In the genomic region with DNA sequence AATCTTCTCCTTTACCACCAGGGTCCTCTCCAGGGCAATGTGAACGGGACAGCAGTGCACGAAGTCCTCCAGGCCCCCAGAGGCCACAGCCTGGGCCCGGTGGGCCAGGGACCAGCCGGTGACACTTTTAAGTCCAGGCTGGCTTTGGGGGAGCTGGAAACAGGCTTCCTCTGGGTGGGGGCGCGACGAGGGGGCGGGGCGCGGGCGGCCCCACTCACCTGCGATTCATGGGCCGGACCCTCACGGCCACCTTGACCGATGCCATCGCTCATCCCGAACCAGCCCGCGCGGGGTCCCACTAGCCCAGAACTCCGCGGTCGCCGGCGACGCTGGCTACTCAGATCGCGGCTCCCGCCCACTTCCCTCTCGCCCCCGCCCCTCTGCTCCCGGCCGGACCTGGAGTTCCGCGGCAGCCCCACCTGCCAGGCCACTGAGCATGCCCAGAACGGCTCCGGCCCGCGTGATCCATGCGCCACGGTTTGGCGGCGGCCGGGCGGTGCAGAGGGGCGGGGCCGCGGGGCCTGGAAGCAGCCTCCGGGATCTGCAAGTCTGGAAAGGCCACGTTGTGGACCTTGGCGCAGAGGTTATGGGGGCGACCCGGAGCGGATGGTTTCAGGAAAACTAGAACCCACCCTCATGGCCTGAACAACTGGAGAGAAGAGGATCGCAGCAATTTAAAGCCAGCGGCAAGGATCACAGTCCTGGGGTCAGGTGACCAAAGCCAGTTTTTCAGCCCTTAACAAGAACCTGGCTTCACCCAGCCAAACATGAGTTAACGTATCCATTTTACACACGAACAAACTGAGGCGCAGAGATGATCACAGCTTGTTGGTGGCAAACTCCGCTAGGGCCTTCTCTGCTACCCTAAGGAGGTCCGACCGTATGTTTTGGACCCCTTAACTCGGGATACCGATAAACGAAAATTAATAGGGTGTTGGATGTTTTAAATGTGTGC, we compare ENCODE assay signal across 1 cellular context.
TF ChIP-seq lines count a peak whose summit lies in the region.

A gene with protein sequence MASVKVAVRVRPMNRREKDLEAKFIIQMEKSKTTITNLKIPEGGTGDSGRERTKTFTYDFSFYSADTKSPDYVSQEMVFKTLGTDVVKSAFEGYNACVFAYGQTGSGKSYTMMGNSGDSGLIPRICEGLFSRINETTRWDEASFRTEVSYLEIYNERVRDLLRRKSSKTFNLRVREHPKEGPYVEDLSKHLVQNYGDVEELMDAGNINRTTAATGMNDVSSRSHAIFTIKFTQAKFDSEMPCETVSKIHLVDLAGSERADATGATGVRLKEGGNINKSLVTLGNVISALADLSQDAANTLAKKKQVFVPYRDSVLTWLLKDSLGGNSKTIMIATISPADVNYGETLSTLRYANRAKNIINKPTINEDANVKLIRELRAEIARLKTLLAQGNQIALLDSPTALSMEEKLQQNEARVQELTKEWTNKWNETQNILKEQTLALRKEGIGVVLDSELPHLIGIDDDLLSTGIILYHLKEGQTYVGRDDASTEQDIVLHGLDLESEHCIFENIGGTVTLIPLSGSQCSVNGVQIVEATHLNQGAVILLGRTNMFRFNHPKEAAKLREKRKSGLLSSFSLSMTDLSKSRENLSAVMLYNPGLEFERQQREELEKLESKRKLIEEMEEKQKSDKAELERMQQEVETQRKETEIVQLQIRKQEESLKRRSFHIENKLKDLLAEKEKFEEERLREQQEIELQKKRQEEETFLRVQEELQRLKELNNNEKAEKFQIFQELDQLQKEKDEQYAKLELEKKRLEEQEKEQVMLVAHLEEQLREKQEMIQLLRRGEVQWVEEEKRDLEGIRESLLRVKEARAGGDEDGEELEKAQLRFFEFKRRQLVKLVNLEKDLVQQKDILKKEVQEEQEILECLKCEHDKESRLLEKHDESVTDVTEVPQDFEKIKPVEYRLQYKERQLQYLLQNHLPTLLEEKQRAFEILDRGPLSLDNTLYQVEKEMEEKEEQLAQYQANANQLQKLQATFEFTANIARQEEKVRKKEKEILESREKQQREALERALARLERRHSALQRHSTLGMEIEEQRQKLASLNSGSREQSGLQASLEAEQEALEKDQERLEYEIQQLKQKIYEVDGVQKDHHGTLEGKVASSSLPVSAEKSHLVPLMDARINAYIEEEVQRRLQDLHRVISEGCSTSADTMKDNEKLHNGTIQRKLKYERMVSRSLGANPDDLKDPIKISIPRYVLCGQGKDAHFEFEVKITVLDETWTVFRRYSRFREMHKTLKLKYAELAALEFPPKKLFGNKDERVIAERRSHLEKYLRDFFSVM (N-terminal part only) (minus strand): TSS at position 438 of the 955 bp plus-strand sequence. CDS start 173 bp downstream, at position 265.

TF ChIP-seq in HepG2, 621 proteins besides CTCF, POLR2A, EP300 and RAD21 (continued from another document and continues in another):
- TF ChIP-seq, protein P1, sequence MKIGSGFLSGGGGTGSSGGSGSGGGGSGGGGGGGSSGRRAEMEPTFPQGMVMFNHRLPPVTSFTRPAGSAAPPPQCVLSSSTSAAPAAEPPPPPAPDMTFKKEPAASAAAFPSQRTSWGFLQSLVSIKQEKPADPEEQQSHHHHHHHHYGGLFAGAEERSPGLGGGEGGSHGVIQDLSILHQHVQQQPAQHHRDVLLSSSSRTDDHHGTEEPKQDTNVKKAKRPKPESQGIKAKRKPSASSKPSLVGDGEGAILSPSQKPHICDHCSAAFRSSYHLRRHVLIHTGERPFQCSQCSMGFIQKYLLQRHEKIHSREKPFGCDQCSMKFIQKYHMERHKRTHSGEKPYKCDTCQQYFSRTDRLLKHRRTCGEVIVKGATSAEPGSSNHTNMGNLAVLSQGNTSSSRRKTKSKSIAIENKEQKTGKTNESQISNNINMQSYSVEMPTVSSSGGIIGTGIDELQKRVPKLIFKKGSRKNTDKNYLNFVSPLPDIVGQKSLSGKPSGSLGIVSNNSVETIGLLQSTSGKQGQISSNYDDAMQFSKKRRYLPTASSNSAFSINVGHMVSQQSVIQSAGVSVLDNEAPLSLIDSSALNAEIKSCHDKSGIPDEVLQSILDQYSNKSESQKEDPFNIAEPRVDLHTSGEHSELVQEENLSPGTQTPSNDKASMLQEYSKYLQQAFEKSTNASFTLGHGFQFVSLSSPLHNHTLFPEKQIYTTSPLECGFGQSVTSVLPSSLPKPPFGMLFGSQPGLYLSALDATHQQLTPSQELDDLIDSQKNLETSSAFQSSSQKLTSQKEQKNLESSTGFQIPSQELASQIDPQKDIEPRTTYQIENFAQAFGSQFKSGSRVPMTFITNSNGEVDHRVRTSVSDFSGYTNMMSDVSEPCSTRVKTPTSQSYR (CRISPR knock-in tag; IDR thresholded peaks at IDR 0.05; ENCODE audit: borderline replicate concordance), result peak; percentile 51; the same call in 1 of the 2 replicates
- TF ChIP-seq ZNF589 (CRISPR knock-in tag; conservative IDR thresholded peaks at IDR 0.05) (no peak), SP1 (IDR thresholded peaks at IDR 0.05) (no peak), SP1 (CRISPR knock-in tag; IDR thresholded peaks at IDR 0.05) (peak; percentile 97), POGZ (CRISPR knock-in tag; IDR thresholded peaks at IDR 0.05) (peak; percentile 100), SIX4 (CRISPR knock-in tag; IDR thresholded peaks at IDR 0.05) (peak; percentile 69), MIER2 (CRISPR knock-in tag; IDR thresholded peaks at IDR 0.05) (peak; percentile 57), TBP (CRISPR knock-in tag; IDR thresholded peaks at IDR 0.05) (no peak), SALL1 (CRISPR knock-in tag; IDR thresholded peaks at IDR 0.05) (peak; percentile 96), POLR2AphosphoS5 (IDR thresholded peaks at IDR 0.05; ENCODE audit: low read depth, low read length) (peak; percentile 95), ZFP36L2 (CRISPR knock-in tag; IDR thresholded peaks at IDR 0.05) (no peak), ZNF232 (CRISPR knock-in tag; IDR thresholded peaks at IDR 0.05; ENCODE audit: borderline replicate concordance) (peak; percentile 30; the same call in 1 of the 2 replicates), NONO (IDR thresholded peaks at IDR 0.05) (no peak), NONO (CRISPR knock-in tag; conservative IDR thresholded peaks at IDR 0.05) (peak; percentile 97), ZNF883 (CRISPR knock-in tag; IDR thresholded peaks at IDR 0.05; ENCODE audit: not compliant biosample characterization) (peak; percentile 96), ZNF614 (CRISPR knock-in tag; IDR thresholded peaks at IDR 0.05; ENCODE audit: borderline replicate concordance) (peak; percentile 98), CHCHD3 (CRISPR knock-in tag; IDR thresholded peaks at IDR 0.05) (peak; percentile 80; the same call in 1 of the 2 replicates), BRCA1 (CRISPR knock-in tag; IDR thresholded peaks at IDR 0.05) (peak; percentile 96; the same call in 1 of the 2 replicates), ZNF101 (CRISPR knock-in tag; IDR thresholded peaks at IDR 0.05; ENCODE audit: borderline replicate concordance, low read depth) (no peak; the same call in 1 of the 2 replicates), ATF7 (IDR thresholded peaks at IDR 0.05) (no peak), ATF7 (CRISPR knock-in tag; IDR thresholded peaks at IDR 0.05) (0 out of 2 replicates have a peak, but pooled peaks have one; percentile 39), TP53 (CRISPR knock-in tag; conservative IDR thresholded peaks at IDR 0.05) (peak; percentile 85), ZNF225 (CRISPR knock-in tag; IDR thresholded peaks at IDR 0.05) (0 out of 2 replicates have a peak, but pooled peaks have one; percentile 84), AGO1 (IDR thresholded peaks at IDR 0.05; ENCODE audit: low read depth, low read length, poor library complexity, severe bottlenecking) (peak; percentile 89), TBX3 (IDR thresholded peaks at IDR 0.05; ENCODE audit: borderline replicate concordance) (0 out of 2 replicates have a peak, but pooled peaks have one; percentile 32), ZNF17 (CRISPR knock-in tag; IDR thresholded peaks at IDR 0.05) (no peak), ZMYM2 (CRISPR knock-in tag; IDR thresholded peaks at IDR 0.05) (peak; percentile 94), CHD2 (IDR thresholded peaks at IDR 0.05; ENCODE audit: low read depth, low read length) (peak; percentile 61; the same call in 1 of the 2 replicates), ZNF570 (CRISPR knock-in tag; IDR thresholded peaks at IDR 0.05; ENCODE audit: borderline replicate concordance) (peak; percentile 72; the same call in 1 of the 2 replicates), PPARG (CRISPR knock-in tag; conservative IDR thresholded peaks at IDR 0.05) (peak; percentile 70), TRIM24 (CRISPR knock-in tag; IDR thresholded peaks at IDR 0.05) (no peak), ZNF496 (CRISPR knock-in tag; IDR thresholded peaks at IDR 0.05; ENCODE audit: insufficient replicate concordance) (no peak), SNAI1 (CRISPR knock-in tag; IDR thresholded peaks at IDR 0.05; ENCODE audit: borderline replicate concordance) (peak; percentile 98), FLYWCH1 (CRISPR knock-in tag; IDR thresholded peaks at IDR 0.05) (no peak), RXRB (CRISPR knock-in tag; IDR thresholded peaks at IDR 0.05; ENCODE audit: borderline replicate concordance) (peak; percentile 89), ZBTB42 (CRISPR knock-in tag; IDR thresholded peaks at IDR 0.05) (no peak)
- TF ChIP-seq, protein P2, sequence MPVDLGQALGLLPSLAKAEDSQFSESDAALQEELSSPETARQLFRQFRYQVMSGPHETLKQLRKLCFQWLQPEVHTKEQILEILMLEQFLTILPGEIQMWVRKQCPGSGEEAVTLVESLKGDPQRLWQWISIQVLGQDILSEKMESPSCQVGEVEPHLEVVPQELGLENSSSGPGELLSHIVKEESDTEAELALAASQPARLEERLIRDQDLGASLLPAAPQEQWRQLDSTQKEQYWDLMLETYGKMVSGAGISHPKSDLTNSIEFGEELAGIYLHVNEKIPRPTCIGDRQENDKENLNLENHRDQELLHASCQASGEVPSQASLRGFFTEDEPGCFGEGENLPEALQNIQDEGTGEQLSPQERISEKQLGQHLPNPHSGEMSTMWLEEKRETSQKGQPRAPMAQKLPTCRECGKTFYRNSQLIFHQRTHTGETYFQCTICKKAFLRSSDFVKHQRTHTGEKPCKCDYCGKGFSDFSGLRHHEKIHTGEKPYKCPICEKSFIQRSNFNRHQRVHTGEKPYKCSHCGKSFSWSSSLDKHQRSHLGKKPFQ (CRISPR knock-in tag; IDR thresholded peaks at IDR 0.05; ENCODE audit: insufficient replicate concordance), result no peak
- TF ChIP-seq, protein P3, sequence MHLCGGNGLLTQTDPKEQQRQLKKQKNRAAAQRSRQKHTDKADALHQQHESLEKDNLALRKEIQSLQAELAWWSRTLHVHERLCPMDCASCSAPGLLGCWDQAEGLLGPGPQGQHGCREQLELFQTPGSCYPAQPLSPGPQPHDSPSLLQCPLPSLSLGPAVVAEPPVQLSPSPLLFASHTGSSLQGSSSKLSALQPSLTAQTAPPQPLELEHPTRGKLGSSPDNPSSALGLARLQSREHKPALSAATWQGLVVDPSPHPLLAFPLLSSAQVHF (CRISPR knock-in tag; IDR thresholded peaks at IDR 0.05), result no peak
- TF ChIP-seq, protein P4, sequence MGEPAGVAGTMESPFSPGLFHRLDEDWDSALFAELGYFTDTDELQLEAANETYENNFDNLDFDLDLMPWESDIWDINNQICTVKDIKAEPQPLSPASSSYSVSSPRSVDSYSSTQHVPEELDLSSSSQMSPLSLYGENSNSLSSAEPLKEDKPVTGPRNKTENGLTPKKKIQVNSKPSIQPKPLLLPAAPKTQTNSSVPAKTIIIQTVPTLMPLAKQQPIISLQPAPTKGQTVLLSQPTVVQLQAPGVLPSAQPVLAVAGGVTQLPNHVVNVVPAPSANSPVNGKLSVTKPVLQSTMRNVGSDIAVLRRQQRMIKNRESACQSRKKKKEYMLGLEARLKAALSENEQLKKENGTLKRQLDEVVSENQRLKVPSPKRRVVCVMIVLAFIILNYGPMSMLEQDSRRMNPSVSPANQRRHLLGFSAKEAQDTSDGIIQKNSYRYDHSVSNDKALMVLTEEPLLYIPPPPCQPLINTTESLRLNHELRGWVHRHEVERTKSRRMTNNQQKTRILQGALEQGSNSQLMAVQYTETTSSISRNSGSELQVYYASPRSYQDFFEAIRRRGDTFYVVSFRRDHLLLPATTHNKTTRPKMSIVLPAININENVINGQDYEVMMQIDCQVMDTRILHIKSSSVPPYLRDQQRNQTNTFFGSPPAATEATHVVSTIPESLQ (CRISPR knock-in tag; conservative IDR thresholded peaks at IDR 0.05), result 0 out of 2 replicates have a peak, but pooled peaks have one; percentile 54
- TF ChIP-seq, protein P5, sequence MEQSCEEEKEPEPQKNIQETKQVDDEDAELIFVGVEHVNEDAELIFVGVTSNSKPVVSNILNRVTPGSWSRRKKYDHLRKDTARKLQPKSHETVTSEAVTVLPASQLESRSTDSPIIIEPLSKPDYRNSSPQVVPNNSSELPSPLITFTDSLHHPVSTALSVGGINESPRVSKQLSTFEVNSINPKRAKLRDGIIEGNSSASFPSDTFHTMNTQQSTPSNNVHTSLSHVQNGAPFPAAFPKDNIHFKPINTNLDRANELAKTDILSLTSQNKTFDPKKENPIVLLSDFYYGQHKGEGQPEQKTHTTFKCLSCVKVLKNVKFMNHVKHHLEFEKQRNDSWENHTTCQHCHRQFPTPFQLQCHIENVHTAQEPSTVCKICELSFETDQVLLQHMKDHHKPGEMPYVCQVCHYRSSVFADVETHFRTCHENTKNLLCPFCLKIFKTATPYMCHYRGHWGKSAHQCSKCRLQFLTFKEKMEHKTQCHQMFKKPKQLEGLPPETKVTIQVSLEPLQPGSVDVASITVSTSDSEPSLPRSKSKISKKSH (CRISPR knock-in tag; IDR thresholded peaks at IDR 0.05; ENCODE audit: borderline replicate concordance), result peak; percentile 94
- TF ChIP-seq, protein P6, sequence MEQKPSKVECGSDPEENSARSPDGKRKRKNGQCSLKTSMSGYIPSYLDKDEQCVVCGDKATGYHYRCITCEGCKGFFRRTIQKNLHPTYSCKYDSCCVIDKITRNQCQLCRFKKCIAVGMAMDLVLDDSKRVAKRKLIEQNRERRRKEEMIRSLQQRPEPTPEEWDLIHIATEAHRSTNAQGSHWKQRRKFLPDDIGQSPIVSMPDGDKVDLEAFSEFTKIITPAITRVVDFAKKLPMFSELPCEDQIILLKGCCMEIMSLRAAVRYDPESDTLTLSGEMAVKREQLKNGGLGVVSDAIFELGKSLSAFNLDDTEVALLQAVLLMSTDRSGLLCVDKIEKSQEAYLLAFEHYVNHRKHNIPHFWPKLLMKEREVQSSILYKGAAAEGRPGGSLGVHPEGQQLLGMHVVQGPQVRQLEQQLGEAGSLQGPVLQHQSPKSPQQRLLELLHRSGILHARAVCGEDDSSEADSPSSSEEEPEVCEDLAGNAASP (CRISPR knock-in tag; IDR thresholded peaks at IDR 0.05; ENCODE audit: borderline replicate concordance), result peak; percentile 82
- TF ChIP-seq, protein P7, sequence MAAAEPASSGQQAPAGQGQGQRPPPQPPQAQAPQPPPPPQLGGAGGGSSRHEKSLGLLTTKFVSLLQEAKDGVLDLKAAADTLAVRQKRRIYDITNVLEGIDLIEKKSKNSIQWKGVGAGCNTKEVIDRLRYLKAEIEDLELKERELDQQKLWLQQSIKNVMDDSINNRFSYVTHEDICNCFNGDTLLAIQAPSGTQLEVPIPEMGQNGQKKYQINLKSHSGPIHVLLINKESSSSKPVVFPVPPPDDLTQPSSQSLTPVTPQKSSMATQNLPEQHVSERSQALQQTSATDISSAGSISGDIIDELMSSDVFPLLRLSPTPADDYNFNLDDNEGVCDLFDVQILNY (CRISPR knock-in tag; conservative IDR thresholded peaks at IDR 0.05), result peak; percentile 86
- TF ChIP-seq, protein P8, sequence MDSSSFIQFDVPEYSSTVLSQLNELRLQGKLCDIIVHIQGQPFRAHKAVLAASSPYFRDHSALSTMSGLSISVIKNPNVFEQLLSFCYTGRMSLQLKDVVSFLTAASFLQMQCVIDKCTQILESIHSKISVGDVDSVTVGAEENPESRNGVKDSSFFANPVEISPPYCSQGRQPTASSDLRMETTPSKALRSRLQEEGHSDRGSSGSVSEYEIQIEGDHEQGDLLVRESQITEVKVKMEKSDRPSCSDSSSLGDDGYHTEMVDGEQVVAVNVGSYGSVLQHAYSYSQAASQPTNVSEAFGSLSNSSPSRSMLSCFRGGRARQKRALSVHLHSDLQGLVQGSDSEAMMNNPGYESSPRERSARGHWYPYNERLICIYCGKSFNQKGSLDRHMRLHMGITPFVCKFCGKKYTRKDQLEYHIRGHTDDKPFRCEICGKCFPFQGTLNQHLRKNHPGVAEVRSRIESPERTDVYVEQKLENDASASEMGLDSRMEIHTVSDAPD (CRISPR knock-in tag; IDR thresholded peaks at IDR 0.05), result peak; percentile 46; the same call in 1 of the 2 replicates
